In the genomic region with DNA sequence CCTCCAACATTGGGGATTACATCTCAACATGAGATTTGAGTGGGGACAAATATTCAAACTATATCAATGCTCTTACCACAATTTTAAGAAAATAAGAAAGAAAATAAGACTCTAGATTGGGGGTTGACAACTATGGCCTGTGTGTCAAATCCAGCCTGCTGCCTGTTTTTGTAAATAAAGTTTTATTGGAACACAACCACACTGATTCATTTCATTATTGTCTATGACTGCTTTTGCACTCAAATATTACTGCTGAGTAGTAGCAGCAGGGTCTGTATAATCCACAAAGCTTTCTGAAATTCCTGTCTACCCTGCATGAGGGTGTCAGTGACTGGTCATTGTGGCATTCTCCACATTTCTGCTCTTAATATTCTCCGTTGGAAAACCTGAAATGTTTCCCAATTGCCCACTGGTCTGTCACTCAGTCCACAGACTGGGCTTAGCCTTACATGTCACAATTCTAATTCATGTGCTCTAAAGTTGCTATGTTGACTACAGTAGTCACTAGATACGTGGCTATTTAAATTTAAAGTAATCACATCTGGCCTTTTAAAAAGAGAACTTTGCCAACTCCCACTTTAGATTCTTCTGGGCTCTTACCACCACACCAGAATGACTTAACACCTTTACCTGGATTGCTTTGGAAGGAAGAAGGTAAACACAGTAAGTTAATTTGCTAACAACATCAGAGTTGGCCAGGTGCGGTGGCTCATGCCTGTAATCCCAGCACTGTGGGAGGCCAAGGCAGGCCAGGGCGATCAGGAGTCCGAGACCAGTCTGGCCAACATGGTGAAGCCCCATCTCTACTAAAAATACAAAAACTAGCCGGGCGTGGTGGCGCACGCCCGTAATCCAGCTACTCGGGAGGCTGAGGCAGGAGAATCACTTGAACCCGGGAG, we compare ENCODE assay signal across 1 cellular context.
TF ChIP-seq lines count a peak whose summit lies in the region.

No MANE protein-coding gene starts in this region.

TF ChIP-seq in K562, 482 proteins besides CTCF, POLR2A, EP300 and RAD21 (continued from another document):
- TF ChIP-seq, protein P1, sequence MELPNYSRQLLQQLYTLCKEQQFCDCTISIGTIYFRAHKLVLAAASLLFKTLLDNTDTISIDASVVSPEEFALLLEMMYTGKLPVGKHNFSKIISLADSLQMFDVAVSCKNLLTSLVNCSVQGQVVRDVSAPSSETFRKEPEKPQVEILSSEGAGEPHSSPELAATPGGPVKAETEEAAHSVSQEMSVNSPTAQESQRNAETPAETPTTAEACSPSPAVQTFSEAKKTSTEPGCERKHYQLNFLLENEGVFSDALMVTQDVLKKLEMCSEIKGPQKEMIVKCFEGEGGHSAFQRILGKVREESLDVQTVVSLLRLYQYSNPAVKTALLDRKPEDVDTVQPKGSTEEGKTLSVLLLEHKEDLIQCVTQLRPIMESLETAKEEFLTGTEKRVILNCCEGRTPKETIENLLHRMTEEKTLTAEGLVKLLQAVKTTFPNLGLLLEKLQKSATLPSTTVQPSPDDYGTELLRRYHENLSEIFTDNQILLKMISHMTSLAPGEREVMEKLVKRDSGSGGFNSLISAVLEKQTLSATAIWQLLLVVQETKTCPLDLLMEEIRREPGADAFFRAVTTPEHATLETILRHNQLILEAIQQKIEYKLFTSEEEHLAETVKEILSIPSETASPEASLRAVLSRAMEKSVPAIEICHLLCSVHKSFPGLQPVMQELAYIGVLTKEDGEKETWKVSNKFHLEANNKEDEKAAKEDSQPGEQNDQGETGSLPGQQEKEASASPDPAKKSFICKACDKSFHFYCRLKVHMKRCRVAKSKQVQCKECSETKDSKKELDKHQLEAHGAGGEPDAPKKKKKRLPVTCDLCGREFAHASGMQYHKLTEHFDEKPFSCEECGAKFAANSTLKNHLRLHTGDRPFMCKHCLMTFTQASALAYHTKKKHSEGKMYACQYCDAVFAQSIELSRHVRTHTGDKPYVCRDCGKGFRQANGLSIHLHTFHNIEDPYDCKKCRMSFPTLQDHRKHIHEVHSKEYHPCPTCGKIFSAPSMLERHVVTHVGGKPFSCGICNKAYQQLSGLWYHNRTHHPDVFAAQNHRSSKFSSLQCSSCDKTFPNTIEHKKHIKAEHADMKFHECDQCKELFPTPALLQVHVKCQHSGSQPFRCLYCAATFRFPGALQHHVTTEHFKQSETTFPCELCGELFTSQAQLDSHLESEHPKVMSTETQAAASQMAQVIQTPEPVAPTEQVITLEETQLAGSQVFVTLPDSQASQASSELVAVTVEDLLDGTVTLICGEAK (IDR thresholded peaks at IDR 0.05) = peak; percentile 96
- TF ChIP-seq, protein P1 (CRISPR knock-in tag; IDR thresholded peaks at IDR 0.05) = peak; percentile 94
TF ChIP-seq in K562: peak in this region for 2.
